ENCODE assay signal across 30 cellular contexts in the genomic region with DNA sequence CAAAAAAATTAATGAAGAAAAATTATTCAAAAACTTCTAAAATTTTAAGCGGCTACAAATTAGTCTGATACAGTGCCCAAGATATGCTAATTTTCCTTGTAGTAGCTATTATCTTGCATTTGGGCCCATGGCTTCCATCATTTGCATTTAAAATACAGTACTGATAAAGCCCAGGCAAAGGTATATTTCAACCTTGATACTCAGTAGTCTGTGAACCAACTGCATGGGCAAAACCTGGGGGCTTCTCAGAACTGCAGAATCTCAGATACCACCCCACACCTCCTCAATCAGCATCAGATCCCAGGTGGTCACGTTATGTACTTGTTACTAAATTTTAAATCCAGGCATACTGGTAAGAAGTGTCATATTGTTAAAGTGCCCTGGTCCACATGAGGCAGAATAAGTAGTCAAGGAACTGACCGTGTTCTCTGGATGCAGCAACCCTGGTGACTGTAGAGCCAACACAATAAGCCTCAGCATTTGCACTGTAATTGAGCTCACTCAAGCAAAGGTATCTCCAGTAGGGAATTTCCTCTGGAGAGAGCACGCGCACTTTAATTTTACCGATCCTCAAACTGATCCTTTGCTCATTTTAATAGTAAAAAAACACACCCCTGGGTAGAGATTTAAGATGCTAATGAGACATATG. TPM values are rescaled to one million over a fixed set of nuclear protein-coding genes. Genes with fewer than 3 reads are reported as not detected.
DNase-seq lines count a peak whose midpoint lies in the region; ATAC-seq and TF ChIP-seq lines count a peak whose summit lies in the region.
"Had no signal": no experiment of that assay in that cellular context is flagged by ENCODE, and none has a peak within 500 bp of the region (broad histone marks: within the 10 kb centered on the region; RNA-seq: fewer than 3 reads in every experiment).

No MANE protein-coding gene starts in this region.

- H3K4me3 ChIP-seq in RWPE2 (ENCODE audit: severe bottlenecking): no peak overlapping the region
- H3K4me3 ChIP-seq: body of pancreas, MG63, PC-9, right atrium auricular region, stomach, thyroid gland had no signal

- no peak for TF ChIP-seq CTCF in RWPE2 (IDR thresholded peaks at IDR 0.05; ENCODE audit: poor library complexity, severe bottlenecking)

- DNase-seq in G401 (ENCODE audit: low spot score) (peak; percentile 45), RWPE2 (ENCODE audit: low spot score) (no peak), epithelial cell of prostate (ENCODE audit: low read depth, low spot score) (no peak), renal cortical epithelial cell (ENCODE audit: low read depth) (peak; percentile 79), activated T-cell treated with anti-CD3 and anti-CD28 coated beads for 4 hours (no peak), NCI-H2081 (lab: John Stamatoyannopoulos, UW) (no peak), ecto neural progenitor cell (ENCODE audit: low spot score) (no peak)
- DNase-seq: activated CD4-positive, alpha-beta T cell treated with anti-CD3 and anti-CD28 coated beads, Interleukin-2, amount 10 ng/mL, durations not matched to agents 7 days and 5 days; activated naive CD4-positive, alpha-beta T cell; activated naive CD8-positive, alpha-beta T cell treated with anti-CD3 and anti-CD28 coated beads, Interleukin-2, amount 50 U/mL, for 24 hours; activated T-cell treated with anti-CD3 and anti-CD28 coated beads, Interleukin-2, amount 50 U/mL, for 48 hours; body of pancreas; CD4-positive, alpha-beta memory T cell; hippocampal formation; KG1; NCI-H1105 treated with DMSO at 0.1 percent for 48 hours; NCI-H187 treated with DMSO at 0.1 percent for 48 hours; NCI-H524; Right ventricle myocardium superior; stomach; thyroid gland had no signal

- peak overlapping the region; percentile 57 for H3K27ac ChIP-seq in RWPE2 (ENCODE audit: poor library complexity, severe bottlenecking)
- H3K27ac ChIP-seq in epithelial cell of prostate: peak overlapping the region; percentile 54
- H3K27ac ChIP-seq: body of pancreas, parathyroid adenoma, PC-9, right atrium auricular region, stomach, thyroid gland had no signal

- in situ Hi-C loops in G401 (cut with HindIII; ENCODE audit: low sequenced_read_pairs): no loop called here

- ATAC-seq in RWPE2 (ENCODE audit: low read depth): no peak
- no peak for ATAC-seq in GM21390 (IDR thresholded peaks at IDR 0.05; ENCODE audit: unreplicated experiment)
- ATAC-seq: activated naive CD8-positive, alpha-beta T cell treated with anti-CD3 and anti-CD28 coated beads, Interleukin-2, amount 50 U/mL, for 24 hours; body of pancreas; left lobe of liver had no signal

- no peaks in the 10 kb centered on the region for H3K9me3 ChIP-seq in RWPE2 (ENCODE audit: severe bottlenecking)
- H3K9me3 ChIP-seq: body of pancreas, MG63, right atrium auricular region, stomach, thyroid gland had no signal

- no peaks in the 10 kb centered on the region for H3K36me3 ChIP-seq in RWPE2 (ENCODE audit: low read depth)
- H3K36me3 ChIP-seq: MG63, right atrium auricular region, stomach, thyroid gland had no signal

- H3K4me1 ChIP-seq in RWPE2 (ENCODE audit: insufficient read depth, poor library complexity, severe bottlenecking): no peaks in the 10 kb centered on the region
- H3K4me1 ChIP-seq: body of pancreas, parathyroid adenoma, right atrium auricular region, thyroid gland had no signal

- H3K27me3 ChIP-seq in RWPE2 (ENCODE audit: insufficient read depth, poor library complexity, severe bottlenecking): no peaks in the 10 kb centered on the region
- H3K27me3 ChIP-seq: body of pancreas, MG63, right atrium auricular region, stomach, thyroid gland had no signal

RNA-seq across cellular contexts. Expression of a gene that starts 31.9 kb away (rescaled TPM):
- under 0.01 and 0.03 TPM in 2 replicates for total RNA-seq in G401 (2014; rRNA removed; shearing (Covaris generic))
- total RNA-seq in renal cortical epithelial cell: 1.0 TPM in 1 of 2 replicates, not detected in the other
- total RNA-seq: A673; activated CD4-positive, alpha-beta T cell treated with anti-CD3 and anti-CD28 coated beads, Interleukin-2, amount 10 ng/mL, durations not matched to agents 7 days and 5 days; B cell; CD4-positive, alpha-beta memory T cell; H4 had no signal

Comparison
In these comparisons a context has a peak if more than half of its experiments do, and no peak if none do; other contexts are left out.
1. DNase-seq: peak in G401 (single experiment) and renal cortical epithelial cell (single experiment); none in RWPE2 (single experiment), epithelial cell of prostate (single experiment), activated T-cell treated with anti-CD3 and anti-CD28 coated beads for 4 hours (single experiment), NCI-H2081 (0 of 2) and ecto neural progenitor cell (single experiment).